7 cellular contexts compared by ENCODE assay signal in the genomic region with DNA sequence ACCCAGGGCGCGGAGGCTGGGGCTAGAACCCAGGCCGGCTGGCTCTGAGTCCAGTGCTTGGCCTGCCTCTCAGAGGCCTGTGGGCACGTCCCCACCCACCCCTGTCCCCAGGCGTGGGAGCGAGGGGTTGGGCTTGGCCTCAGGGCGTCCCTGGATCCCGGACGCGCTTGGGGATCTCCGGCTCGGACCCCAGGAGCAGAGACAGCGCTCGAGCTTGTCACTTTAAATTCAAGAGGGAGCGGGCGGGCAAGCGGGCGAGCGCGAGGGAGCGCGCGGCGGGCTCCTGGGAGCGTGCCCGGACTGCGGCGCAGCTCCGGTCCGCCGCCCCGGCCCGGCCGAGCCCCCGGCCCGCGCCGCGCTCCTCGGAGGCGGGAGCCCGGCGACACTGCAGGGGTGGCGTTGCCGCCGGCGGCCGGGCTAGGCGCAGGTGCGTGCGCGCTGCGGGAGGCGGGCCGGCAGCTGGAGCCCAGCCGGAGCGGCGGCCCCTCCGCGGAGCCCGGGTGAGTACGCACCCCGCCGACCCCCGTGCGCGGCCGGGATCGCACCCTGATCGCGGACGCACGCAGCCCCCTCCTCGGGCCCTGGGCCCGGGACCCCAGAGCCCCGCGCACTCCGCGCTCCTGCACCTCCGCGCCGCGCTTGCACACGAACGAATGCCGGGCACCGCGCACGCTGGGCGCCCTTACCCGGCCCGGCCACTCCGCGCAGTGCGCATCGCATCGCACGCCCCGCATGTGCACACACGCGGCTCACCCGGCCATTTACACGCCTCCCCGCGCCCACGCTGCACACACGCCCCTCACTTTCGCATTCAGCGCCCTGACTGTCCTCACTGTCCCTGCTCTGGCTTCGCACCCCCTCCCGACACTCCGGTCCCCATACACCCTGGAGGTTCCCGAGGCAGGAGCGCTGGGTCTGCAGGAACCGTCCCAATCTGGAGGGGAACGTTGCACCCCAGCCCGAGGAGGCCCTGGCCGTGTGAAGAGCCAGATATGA. TPM values are rescaled to one million over a fixed set of nuclear protein-coding genes. Genes with fewer than 3 reads are reported as not detected.
DNase-seq lines count a peak whose midpoint lies in the region; ATAC-seq and TF ChIP-seq lines count a peak whose summit lies in the region.

Gene SYT12 (plus strand): TSS at position 174 of the 996 bp plus-strand sequence. CDS start 7,011 bp downstream, outside the sequence.

- H3K4me3 Mint-ChIP-seq in T-cell (peak within 1 kb of the TSS; percentile 65 to 79 (median 74)), neural progenitor cell (peak within 1 kb of the TSS; percentile 85)

- DNase-seq in GM23248 (peak; percentile 61), T-cell (peak in 1 of 34 experiments; percentile 12), neural progenitor cell (ENCODE audit: low spot score) (peak; percentile 65), putamen (ENCODE audit: low spot score) (no peak), NCI-H2029 treated with DMSO at 0.1 percent for 48 hours (lab: John Stamatoyannopoulos, UW) (no peak), SHP77 treated with DMSO at 0.1 percent for 48 hours (lab: John Stamatoyannopoulos, UW) (no peak)

- H3F3A ChIP-seq in GM23248 (ENCODE audit: insufficient read depth) (peaks cover 7% of the 10 kb centered on the region; the same call in 1 of the 2 replicates), neural progenitor cell (ENCODE audit: low read depth) (peaks cover 6% of the 10 kb centered on the region)

- H3K27me3 Mint-ChIP-seq in T-cell (peaks cover 12 to 43% of the 10 kb centered on the region in 2 donors), neural progenitor cell (ENCODE audit: insufficient read depth, low read depth) (peaks cover 42% of the 10 kb centered on the region)

- in situ Hi-C loops in GM23248 (cut with MboI): no loop called here

- H3K36me3 Mint-ChIP-seq in T-cell: no peaks in the 10 kb centered on the region
- no peaks in the 10 kb centered on the region for H3K36me3 Mint-ChIP-seq in neural progenitor cell

- POLR2A ChIA-PET in T-cell (lab: Charles Lee): no interaction called here

- WGBS in GM23248 (ENCODE audit: low coverage in 1 of 2, low lambda C conversion rate in 2 of 2, missing lambda C conversion rate in 2 of 2), 2 experiments: 4 to 5% methylated on average over 54 to 103 of the region's 118 CpGs
- WGBS in esophagus, 2 donors: 2 to 3% methylated on average over 97 to 118 of the region's 118 CpGs

- H3K9ac ChIP-seq in GM23248 (0 out of 2 replicates have a peak within 1 kb of the TSS, but pooled peaks have one; percentile 15), neural progenitor cell (no peak within 1 kb of the TSS)

- no peak within 1 kb of the TSS for H3K27ac ChIP-seq in GM23248
- no peak within 1 kb of the TSS for H3K27ac ChIP-seq in esophagus (ENCODE audit: low read depth in 2 of 2, low read length in 1 of 2)
- no peak within 1 kb of the TSS for H3K27ac ChIP-seq in neural progenitor cell

- H4K20me1 ChIP-seq in GM23248 (ENCODE audit: insufficient read depth) (no peaks in the 10 kb centered on the region), neural progenitor cell (ENCODE audit: low read depth) (peaks cover 13% of the 10 kb centered on the region)

- ATAC-seq in T-cell (replicated peaks in 1 of 4): peak; percentile 21 to 39 (median 28)

- H3K27me3 ChIP-seq in GM23248 (replicated peaks; ENCODE audit: insufficient read depth) (no peaks in the 10 kb centered on the region), esophagus (ENCODE audit: control insufficient read depth in 1 of 2, insufficient read depth in 2 of 2, low read length in 2 of 2) (no peaks in the 10 kb centered on the region), neural progenitor cell (peaks cover 50% of the 10 kb centered on the region)

- H3K27ac Mint-ChIP-seq in T-cell: peak within 1 kb of the TSS in 1 of 2 donors; percentile 57
- no peak within 1 kb of the TSS for H3K27ac Mint-ChIP-seq in neural progenitor cell

- no peaks in the 10 kb centered on the region for H3K9me2 ChIP-seq in GM23248 (ENCODE audit: insufficient read depth)

- CTCF ChIA-PET in T-cell (lab: Charles Lee): no interaction called here

- no peak for TF ChIP-seq CTCF in neural progenitor cell (IDR thresholded peaks at IDR 0.05)

- no peaks in the 10 kb centered on the region for H3K79me2 ChIP-seq in GM23248 (ENCODE audit: insufficient read depth)
- H3K79me2 ChIP-seq in neural progenitor cell (ENCODE audit: low read depth): no peaks in the 10 kb centered on the region

- peaks cover 9% of the 10 kb centered on the region for H3K4me1 ChIP-seq in GM23248 (ENCODE audit: insufficient read depth)
- H3K4me1 ChIP-seq in esophagus (ENCODE audit: control insufficient read depth in 2 of 2, insufficient read depth in 2 of 2, low read length in 1 of 2): peaks cover 3 to 15% of the 10 kb centered on the region in 2 donors
- H3K4me1 ChIP-seq in neural progenitor cell: peaks cover 9% of the 10 kb centered on the region

- H3K9me3 ChIP-seq in GM23248 (ENCODE audit: low read depth) (no peaks in the 10 kb centered on the region), esophagus (ENCODE audit: control insufficient read depth in 2 of 2, insufficient read depth in 1 of 2, low read depth in 1 of 2, low read length in 1 of 2) (no peaks in the 10 kb centered on the region), neural progenitor cell (ENCODE audit: low read depth) (no peaks in the 10 kb centered on the region)

- no peaks in the 10 kb centered on the region for H3K36me3 ChIP-seq in GM23248 (ENCODE audit: low read depth)
- no peaks in the 10 kb centered on the region for H3K36me3 ChIP-seq in esophagus (ENCODE audit: control insufficient read depth in 2 of 2, insufficient read depth in 2 of 2, low read length in 1 of 2)
- no peaks in the 10 kb centered on the region for H3K36me3 ChIP-seq in neural progenitor cell

- H3K4me3 ChIP-seq in GM23248 (peak within 1 kb of the TSS; percentile 64), esophagus (ENCODE audit: low read depth in 1 of 2, low read length in 2 of 2) (peak within 1 kb of the TSS; percentile 41 to 59), neural progenitor cell (peak within 1 kb of the TSS; percentile 51)

- H2AFZ ChIP-seq in GM23248: peak within 1 kb of the TSS; percentile 62
- H2AFZ ChIP-seq in neural progenitor cell (replicated peaks): peak within 1 kb of the TSS; percentile 90

- H3K4me2 ChIP-seq in GM23248 (ENCODE audit: unreplicated experiment) (peak within 1 kb of the TSS; percentile 69), neural progenitor cell (peak within 1 kb of the TSS; percentile 83)

- H3K4me1 Mint-ChIP-seq in T-cell (peaks cover 29 to 35% (median 29%) of the 10 kb centered on the region in 3 donors), neural progenitor cell (peaks cover 5% of the 10 kb centered on the region)

- peaks cover 0 to 3% (median 0%) of the 10 kb centered on the region in 3 donors for H3K9me3 Mint-ChIP-seq in T-cell
- no peaks in the 10 kb centered on the region for H3K9me3 Mint-ChIP-seq in neural progenitor cell

RNA-seq across cellular contexts. Expression of gene SYT12, which starts in this region (rescaled TPM):
- 2.8 and 3.3 TPM in 2 replicates for total RNA-seq in GM23248 (2014; rRNA removed; shearing (Covaris generic))
- 0.75 and 1.9 TPM in 2 replicates for polyA plus RNA-seq in GM23248 (2016; fragmentation: Nextera tagmentation; extraction: Ambion mirVana)
- total RNA-seq in T-cell: under 1 TPM in 1 of 5 donors, not detected in 4; 0.20 TPM
- under 1 TPM; 0.53 TPM for polyA plus RNA-seq in esophagus
- 0.50 and 0.67 TPM in 2 replicates for total RNA-seq in neural progenitor cell (ENCODE audit: low replicate concordance)

Comparison
In these comparisons a context has a peak if more than half of its experiments do, and no peak if none do; other contexts are left out.
1. Peak in ATAC-seq in T-cell; RNA of the gene not detected or under 1 TPM.
2. Peak in DNase-seq, H3K4me3 ChIP-seq and H3K4me2 ChIP-seq in neural progenitor cell; RNA of the gene not detected or under 1 TPM.